8 cellular contexts compared by ENCODE assay signal in the genomic region with DNA sequence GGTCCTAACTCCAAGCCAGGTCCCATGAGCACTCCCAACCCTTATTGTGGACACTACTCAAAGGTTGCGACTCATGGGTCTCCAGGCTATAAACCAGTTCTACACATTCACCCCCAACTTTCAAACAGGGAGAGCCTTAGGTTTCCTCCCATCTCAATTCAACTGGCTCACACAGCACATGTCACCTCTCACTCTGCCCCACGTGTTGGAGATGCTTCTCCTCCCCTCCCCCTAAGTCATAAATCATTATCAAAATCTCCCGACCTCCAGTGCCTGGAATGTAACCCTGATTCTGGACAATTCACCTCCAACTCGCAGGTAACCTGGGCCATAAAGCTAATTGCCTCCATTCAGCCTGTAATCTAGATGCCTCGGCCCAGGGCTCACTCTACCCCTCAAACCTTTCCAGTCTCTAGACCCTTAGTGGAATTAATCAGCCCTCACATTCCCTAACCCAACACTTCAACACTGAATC. TPM values are rescaled to one million over a fixed set of nuclear protein-coding genes. Genes with fewer than 3 reads are reported as not detected.
A peak's percentile ranks its signal among the peaks of the same experiment; 100 is the strongest.
DNase-seq lines count a peak whose midpoint lies in the region; ATAC-seq and TF ChIP-seq lines count a peak whose summit lies in the region.

No MANE protein-coding gene starts in this region.

- peaks cover 0 to 9% of the 10 kb centered on the region in 2 experiments; a peak in 2 of 4 replicates for H3K4me1 ChIP-seq in SK-N-SH (ENCODE audit: control insufficient read depth in 1 of 2, insufficient read depth in 2 of 2, low read depth in 1 of 2, low read length in 1 of 2)

- H3K9ac ChIP-seq in SK-N-SH: peak overlapping the region; percentile 89

- POLR2A ChIA-PET in SK-N-SH (lab: Yijun Ruan, JAX): no interaction called here

- H3K27ac Mint-ChIP-seq in natural killer cell: peak overlapping the region; percentile 89 to 93

- peaks cover 39 to 46% of the 10 kb centered on the region in 2 donors for H3K4me1 Mint-ChIP-seq in natural killer cell

- peaks cover 15% of the 10 kb centered on the region for H4K20me1 ChIP-seq in SK-N-SH (ENCODE audit: insufficient read depth)

- TF ChIP-seq EP300 in SK-N-SH (IDR thresholded peaks at IDR 0.05; ENCODE audit: borderline replicate concordance in 1 of 2, low read depth in 1 of 2, low read length in 1 of 2): no peak

- no peaks in the 10 kb centered on the region for H3K36me3 Mint-ChIP-seq in natural killer cell

- H3K36me3 ChIP-seq in H7 (replicated peaks; ENCODE audit: control insufficient read depth, insufficient read depth, low read length) (peaks cover 5% of the 10 kb centered on the region; the same call in 1 of the 2 replicates), SK-N-SH (replicated peaks in 1 of 2; ENCODE audit: control insufficient read depth in 1 of 2, insufficient read depth in 2 of 2, low read length in 1 of 2) (peaks cover 0 to 7% of the 10 kb centered on the region in 2 experiments)

- H3K9me3 ChIP-seq in SK-N-SH: no peaks in the 10 kb centered on the region

- H3K79me2 ChIP-seq in SK-N-SH (ENCODE audit: insufficient read depth): peaks cover 56% of the 10 kb centered on the region

- H3K27me3 ChIP-seq in H7 (ENCODE audit: control insufficient read depth, insufficient read depth, low read length) (no peaks in the 10 kb centered on the region; the same call in 1 of the 2 replicates), SK-N-SH (ENCODE audit: insufficient read depth) (no peaks in the 10 kb centered on the region)

- intact Hi-C loops in natural killer cell (cut with micrococcal nuclease) (loop anchor here (2.0 kb wide), 1 partner anchor 45 kb away; a partner anchor contains a TSS), posterior vena cava (cut with DNase I) (no loop called here)

- in situ Hi-C loops in ACHN (cut with HindIII; ENCODE audit: low pct_ligation_motif_present, low pct_unique_long_range_greater_than_20kb, low sequenced_read_pairs): no loop called here

- H2AFZ ChIP-seq in SK-N-SH (ENCODE audit: low read depth): peak overlapping the region; percentile 75; the same call in 1 of the 2 replicates

- H3K27ac ChIP-seq in SK-N-SH (ENCODE audit: low read depth in 2 of 2, low read length in 1 of 2): peak overlapping the region; percentile 35 to 64; a peak in 2 of 4 replicates
- H3K27ac ChIP-seq in epithelial cell of prostate: peak overlapping the region; percentile 62

- no peaks in the 10 kb centered on the region for H3K27me3 Mint-ChIP-seq in natural killer cell (ENCODE audit: low read depth in 2 of 2)

- TF ChIP-seq RAD21 in SK-N-SH (IDR thresholded peaks at IDR 0.05; ENCODE audit: low read length): no peak

- peak overlapping the region; percentile 95 for H3K4me3 Mint-ChIP-seq in natural killer cell

- H3K9me2 ChIP-seq in SK-N-SH: no peaks in the 10 kb centered on the region

- CTCF ChIA-PET in SK-N-SH (lab: Yijun Ruan, JAX): interaction anchor here (0.7 kb wide), 1 partner anchor 102 kb away, joined by 3 read pairs; no protein-coding TSS in a partner anchor

- DNase-seq in ACHN (peak; percentile 22), H7 (no peak), SK-N-SH (peak; percentile 28), epithelial cell of prostate (ENCODE audit: low read depth, low spot score) (no peak), natural killer cell (no peak), posterior vena cava (ENCODE audit: low spot score) (no peak)

- 9% methylated on average over 5 of the region's 5 CpGs for WGBS in SK-N-SH (ENCODE audit: low lambda C conversion rate)

- no peaks in the 10 kb centered on the region for H3K9me3 Mint-ChIP-seq in natural killer cell

- no peaks in the 10 kb centered on the region for H3F3A ChIP-seq in SK-N-SH (replicated peaks; ENCODE audit: insufficient read depth)

- H3K4me3 ChIP-seq in H7 (ENCODE audit: insufficient read depth, low read depth, low read length): peak overlapping the region; percentile 85
- H3K4me3 ChIP-seq in SK-N-SH (ENCODE audit: low read depth in 2 of 2, low read length in 1 of 2): peak overlapping the region; percentile 70 to 87

- peak overlapping the region; percentile 93 for H3K4me2 ChIP-seq in SK-N-SH

- ATAC-seq in natural killer cell (no peak), GM21529 (IDR thresholded peaks at IDR 0.05; ENCODE audit: unreplicated experiment) (no peak), HG02763 (IDR thresholded peaks at IDR 0.05; ENCODE audit: unreplicated experiment) (no peak)

- TF ChIP-seq CTCF in SK-N-SH (IDR thresholded peaks at IDR 0.05) (no peak), natural killer cell (IDR thresholded peaks at IDR 0.05) (no peak)

TF ChIP-seq in SK-N-SH, 30 proteins besides CTCF, POLR2A, EP300 and RAD21:
- TF ChIP-seq SMC3 (IDR thresholded peaks at IDR 0.05; ENCODE audit: low read depth, low read length) (no peak), MXI1 (IDR thresholded peaks at IDR 0.05; ENCODE audit: low read depth, low read length) (peak; percentile 97), SIN3A (IDR thresholded peaks at IDR 0.05; ENCODE audit: borderline replicate concordance, low read depth, low read length) (peak; percentile 73)
- TF ChIP-seq, protein P1, sequence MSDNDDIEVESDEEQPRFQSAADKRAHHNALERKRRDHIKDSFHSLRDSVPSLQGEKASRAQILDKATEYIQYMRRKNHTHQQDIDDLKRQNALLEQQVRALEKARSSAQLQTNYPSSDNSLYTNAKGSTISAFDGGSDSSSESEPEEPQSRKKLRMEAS (IDR thresholded peaks at IDR 0.05; ENCODE audit: low read depth): peak; percentile 66; the same call in 1 of the 2 replicates
- TF ChIP-seq, protein P2, sequence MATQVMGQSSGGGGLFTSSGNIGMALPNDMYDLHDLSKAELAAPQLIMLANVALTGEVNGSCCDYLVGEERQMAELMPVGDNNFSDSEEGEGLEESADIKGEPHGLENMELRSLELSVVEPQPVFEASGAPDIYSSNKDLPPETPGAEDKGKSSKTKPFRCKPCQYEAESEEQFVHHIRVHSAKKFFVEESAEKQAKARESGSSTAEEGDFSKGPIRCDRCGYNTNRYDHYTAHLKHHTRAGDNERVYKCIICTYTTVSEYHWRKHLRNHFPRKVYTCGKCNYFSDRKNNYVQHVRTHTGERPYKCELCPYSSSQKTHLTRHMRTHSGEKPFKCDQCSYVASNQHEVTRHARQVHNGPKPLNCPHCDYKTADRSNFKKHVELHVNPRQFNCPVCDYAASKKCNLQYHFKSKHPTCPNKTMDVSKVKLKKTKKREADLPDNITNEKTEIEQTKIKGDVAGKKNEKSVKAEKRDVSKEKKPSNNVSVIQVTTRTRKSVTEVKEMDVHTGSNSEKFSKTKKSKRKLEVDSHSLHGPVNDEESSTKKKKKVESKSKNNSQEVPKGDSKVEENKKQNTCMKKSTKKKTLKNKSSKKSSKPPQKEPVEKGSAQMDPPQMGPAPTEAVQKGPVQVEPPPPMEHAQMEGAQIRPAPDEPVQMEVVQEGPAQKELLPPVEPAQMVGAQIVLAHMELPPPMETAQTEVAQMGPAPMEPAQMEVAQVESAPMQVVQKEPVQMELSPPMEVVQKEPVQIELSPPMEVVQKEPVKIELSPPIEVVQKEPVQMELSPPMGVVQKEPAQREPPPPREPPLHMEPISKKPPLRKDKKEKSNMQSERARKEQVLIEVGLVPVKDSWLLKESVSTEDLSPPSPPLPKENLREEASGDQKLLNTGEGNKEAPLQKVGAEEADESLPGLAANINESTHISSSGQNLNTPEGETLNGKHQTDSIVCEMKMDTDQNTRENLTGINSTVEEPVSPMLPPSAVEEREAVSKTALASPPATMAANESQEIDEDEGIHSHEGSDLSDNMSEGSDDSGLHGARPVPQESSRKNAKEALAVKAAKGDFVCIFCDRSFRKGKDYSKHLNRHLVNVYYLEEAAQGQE (IDR thresholded peaks at IDR 0.05; ENCODE audit: low read depth, low read length): no peak

RNA-seq across cellular contexts. Expression of a gene that starts 0.6 kb away (rescaled TPM):
- 151 and 168 TPM in 2 replicates for total RNA-seq in H7 (2014; rRNA removed; shearing (Covaris generic))
- polyA plus RNA-seq in SK-N-SH (2012; rRNA removed): 191 and 212 TPM in 2 replicates
- polyA plus RNA-seq in SK-N-SH (2012; cell fraction: cytosol; rRNA removed): 187 and 197 TPM in 2 replicates
- polyA plus RNA-seq in SK-N-SH (2012; cell fraction: nucleus; rRNA removed): 219 and 258 TPM in 2 replicates
- total RNA-seq in natural killer cell: 10 to 100 TPM; 64.8 to 94.0 (median 67.1) TPM
- total RNA-seq in posterior vena cava: 10 to 100 TPM; 82.4 to 83.9 TPM

RNA-seq across cellular contexts. Expression of a gene that starts 44.9 kb away (rescaled TPM):
- total RNA-seq in H7 (2014; rRNA removed; shearing (Covaris generic)): 0.96 and 2.5 TPM in 2 replicates
- 17.8 and 20.6 TPM in 2 replicates for polyA plus RNA-seq in SK-N-SH (2012; rRNA removed)
- 9.1 and 13.7 TPM in 2 replicates for polyA plus RNA-seq in SK-N-SH (2012; cell fraction: cytosol; rRNA removed)
- polyA plus RNA-seq in SK-N-SH (2012; cell fraction: nucleus; rRNA removed): 50.0 and 58.2 TPM in 2 replicates
- total RNA-seq in natural killer cell (1 to 10 TPM; 1.9 to 5.1 (median 4.1) TPM), posterior vena cava (1 to 10 TPM; 4.0 to 4.7 TPM)

Comparison
In these comparisons a context has a peak if more than half of its experiments do, and no peak if none do; other contexts are left out.
1. DNase-seq: peak in ACHN (single experiment) and SK-N-SH (single experiment); none in H7 (single experiment), epithelial cell of prostate (single experiment), natural killer cell (single experiment) and posterior vena cava (single experiment).